Comparison of ENCODE assay signal across 12 cellular contexts in the genomic region with DNA sequence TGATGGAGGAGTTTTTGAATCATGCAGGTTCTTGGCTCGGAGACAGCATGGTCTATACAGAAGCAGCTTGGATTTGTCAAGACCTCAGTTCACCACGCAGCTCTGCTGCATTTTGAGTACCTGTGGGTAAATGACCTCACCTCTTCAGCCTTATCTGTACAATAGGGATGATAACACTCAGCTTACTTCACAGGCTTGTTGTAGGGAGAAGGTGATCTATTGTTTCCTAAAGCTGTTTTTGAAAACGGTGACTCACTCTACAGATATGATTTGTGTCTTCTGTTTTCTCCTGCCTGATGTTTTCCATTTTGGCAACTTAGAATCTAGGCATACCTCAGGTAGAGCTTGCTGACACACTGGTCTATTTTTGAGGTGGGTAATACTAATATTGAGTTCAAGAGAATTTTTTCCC.
DNase-seq lines count a peak whose midpoint lies in the region; ATAC-seq and TF ChIP-seq lines count a peak whose summit lies in the region.
"Had no signal": no experiment of that assay in that cellular context is flagged by ENCODE, and none has a peak within 500 bp of the region (broad histone marks: within the 10 kb centered on the region; RNA-seq: fewer than 3 reads in every experiment).

No MANE protein-coding gene starts in this region.

- no peak overlapping the region for H3K4me3 ChIP-seq in mucosa of descending colon

- H3K36me3 ChIP-seq in mucosa of descending colon (ENCODE audit: low read depth) = no peaks in the 10 kb centered on the region

- BruUV-seq in Calu3 (replicated peaks; lab: Mats Ljungman, UMichigan) = no TSS peak

- ATAC-seq in HG02852 (IDR thresholded peaks at IDR 0.05; ENCODE audit: unreplicated experiment) = peak; percentile 30
- peak; percentile 97 for ATAC-seq in activated naive CD8-positive, alpha-beta T cell treated with anti-CD3 and anti-CD28 coated beads, Interleukin-2, amount 50 U/mL, for 24 hours
- ATAC-seq in mucosa of descending colon = peak; percentile 40
- no peak for ATAC-seq in HG03439 (IDR thresholded peaks at IDR 0.05; ENCODE audit: unreplicated experiment)
- no peak for ATAC-seq in HG03095 (IDR thresholded peaks at IDR 0.05; ENCODE audit: unreplicated experiment)
- ATAC-seq in HG03378 (IDR thresholded peaks at IDR 0.05; ENCODE audit: unreplicated experiment) = no peak

- no peaks in the 10 kb centered on the region for H3K36me3 Mint-ChIP-seq in Calu3 (ENCODE audit: insufficient read depth, unreplicated experiment)
- no peaks in the 10 kb centered on the region for H3K36me3 Mint-ChIP-seq in activated naive CD8-positive, alpha-beta T cell treated with anti-CD3 and anti-CD28 coated beads, Interleukin-2, amount 50 U/mL, for 24 hours (ENCODE audit: low read depth)

- no peaks in the 10 kb centered on the region for H3K27me3 Mint-ChIP-seq in Calu3 (ENCODE audit: unreplicated experiment)
- H3K27me3 Mint-ChIP-seq in activated naive CD8-positive, alpha-beta T cell treated with anti-CD3 and anti-CD28 coated beads, Interleukin-2, amount 50 U/mL, for 24 hours = peaks cover 14% of the 10 kb centered on the region
- H3K27me3 Mint-ChIP-seq: dendritic cell treated with granulocyte-macrophage colony-stimulating factor and Interleukin-4, amounts not matched to agents 40 ng/mL and 50 ng/mL, for 4 days had no signal

- no peaks in the 10 kb centered on the region for H3K9me3 ChIP-seq in mucosa of descending colon

- no peaks in the 10 kb centered on the region for H3K4me1 ChIP-seq in mucosa of descending colon (ENCODE audit: low read depth)

- TF ChIP-seq CTCF in Calu3 (IDR thresholded peaks at IDR 0.05; ENCODE audit: unreplicated experiment) = no peak
- TF ChIP-seq CTCF in mucosa of descending colon (IDR thresholded peaks at IDR 0.05) = no peak

- intact Hi-C loops in Calu3 (cut with micrococcal nuclease; ENCODE audit: unreplicated experiment) (no loop called here), mucosa of descending colon (cut with DNase I, micrococcal nuclease) (no loop called here)

- H3K27ac Mint-ChIP-seq in Calu3 (ENCODE audit: unreplicated experiment) = peak overlapping the region; percentile 22
- H3K27ac Mint-ChIP-seq in activated naive CD8-positive, alpha-beta T cell treated with anti-CD3 and anti-CD28 coated beads, Interleukin-2, amount 50 U/mL, for 24 hours = peak overlapping the region; percentile 72
- H3K27ac Mint-ChIP-seq: dendritic cell treated with granulocyte-macrophage colony-stimulating factor and Interleukin-4, amounts not matched to agents 40 ng/mL and 50 ng/mL, for 4 days had no signal

- CTCF ChIA-PET in Calu3 (lab: Charles Lee) = interaction anchor here (1.3 kb wide), 1 partner anchor 9 kb away, joined by 11 read pairs; no protein-coding TSS in a partner anchor

- DNase-seq in Calu3 (no peak), mucosa of descending colon (no peak)
- DNase-seq in activated naive CD8-positive, alpha-beta T cell treated with anti-CD3 and anti-CD28 coated beads, Interleukin-2, amount 50 U/mL, for 24 hours = no peak
- no peak for DNase-seq in NK-92 treated with Interleukin-12 subunit alpha and Interleukin-12 subunit beta, amount 100 ng/mL, for 24 hours (lab: John Stamatoyannopoulos, UW)
- DNase-seq: DND-41, KG1, OCI-M1 had no signal

- H3K9me3 Mint-ChIP-seq in Calu3 (ENCODE audit: low read depth, unreplicated experiment) = no peaks in the 10 kb centered on the region
- no peaks in the 10 kb centered on the region for H3K9me3 Mint-ChIP-seq in activated naive CD8-positive, alpha-beta T cell treated with anti-CD3 and anti-CD28 coated beads, Interleukin-2, amount 50 U/mL, for 24 hours
- H3K9me3 Mint-ChIP-seq: dendritic cell treated with granulocyte-macrophage colony-stimulating factor and Interleukin-4, amounts not matched to agents 40 ng/mL and 50 ng/mL, for 4 days had no signal

- H3K4me3 Mint-ChIP-seq in Calu3 (ENCODE audit: low read depth, unreplicated experiment) = no peak overlapping the region
- no peak overlapping the region for H3K4me3 Mint-ChIP-seq in activated naive CD8-positive, alpha-beta T cell treated with anti-CD3 and anti-CD28 coated beads, Interleukin-2, amount 50 U/mL, for 24 hours
- H3K4me3 Mint-ChIP-seq: dendritic cell treated with granulocyte-macrophage colony-stimulating factor and Interleukin-4, amounts not matched to agents 40 ng/mL and 50 ng/mL, for 4 days had no signal

- H3K4me1 Mint-ChIP-seq in Calu3 (ENCODE audit: low read depth, unreplicated experiment) = peaks cover 58% of the 10 kb centered on the region
- peaks cover 28% of the 10 kb centered on the region for H3K4me1 Mint-ChIP-seq in activated naive CD8-positive, alpha-beta T cell treated with anti-CD3 and anti-CD28 coated beads, Interleukin-2, amount 50 U/mL, for 24 hours

Comparison
In these comparisons a context has a peak if more than half of its experiments do, and no peak if none do; other contexts are left out.
1. ATAC-seq: peak in HG02852 (single experiment), activated naive CD8-positive, alpha-beta T cell treated with anti-CD3 and anti-CD28 coated beads, Interleukin-2, amount 50 U/mL, for 24 hours (single experiment) and mucosa of descending colon (single experiment); none in HG03439 (single experiment), HG03095 (single experiment) and HG03378 (single experiment).